Comparison of ENCODE assay signal across 13 cellular contexts in genomic region chr7:149007615-149008014, GRCh38. TPM values are rescaled to one million over a fixed set of nuclear protein-coding genes. Genes with fewer than 3 reads are reported as not detected.
DNase-seq lines count a peak whose midpoint lies in the region; ATAC-seq and TF ChIP-seq lines count a peak whose summit lies in the region.
"Had no signal": no experiment of that assay in that cellular context is flagged by ENCODE, and none has a peak within 500 bp of the region (broad histone marks: within the 10 kb centered on the region; RNA-seq: fewer than 3 reads in every experiment).

No MANE protein-coding gene starts in this region.

- H3K4me3 ChIP-seq in OCI-LY3 (ENCODE audit: low read length), result no peak overlapping the region
- H3K4me3 ChIP-seq in epithelial cell of proximal tubule (ENCODE audit: low read depth, low read length), result no peak overlapping the region
- H3K4me3 ChIP-seq in mesendoderm (ENCODE audit: low read length), result no peak overlapping the region
- H3K4me3 ChIP-seq: sigmoid colon, transverse colon had no signal

- no peak overlapping the region for H2AK5ac ChIP-seq in mesendoderm (ENCODE audit: low read length)

- H2AFZ ChIP-seq in OCI-LY3 (ENCODE audit: low read depth, low read length), result no peak overlapping the region

- H4K20me1 ChIP-seq in OCI-LY3 (ENCODE audit: insufficient read depth, low read length), result no peaks in the 10 kb centered on the region; the same call in 1 of the 2 replicates

- no peak overlapping the region for H3K27ac Mint-ChIP-seq in stimulated activated naive CD8-positive, alpha-beta T cell treated with anti-CD3 and anti-CD28 coated beads, Interleukin-15, amount 100 ng/mL, for 72 hours
- H3K27ac Mint-ChIP-seq: B cell had no signal

- no peak overlapping the region for H3K18ac ChIP-seq in mesendoderm (ENCODE audit: low read length)

- H3K9ac ChIP-seq in OCI-LY3 (ENCODE audit: low read length), result no peak overlapping the region
- no peak overlapping the region for H3K9ac ChIP-seq in mesendoderm (ENCODE audit: low read length)

- no peak overlapping the region for H2BK120ac ChIP-seq in mesendoderm (ENCODE audit: low read depth, low read length)

- no peak for DNase-seq in stimulated activated naive CD8-positive, alpha-beta T cell treated with anti-CD3 and anti-CD28 coated beads, Interleukin-15, Interleukin-2, amounts not matched to agents 100 U/mL and 50 U/mL, for 24 hours
- DNase-seq in stimulated activated naive CD8-positive, alpha-beta T cell treated with anti-CD3 and anti-CD28 coated beads, Interleukin-15, amount 100 ng/mL, for 72 hours, result no peak
- no peak for DNase-seq in epithelial cell of proximal tubule (ENCODE audit: low read depth)
- DNase-seq in NCI-H1694 (lab: John Stamatoyannopoulos, UW), result no peak
- DNase-seq in NCI-H510A (lab: John Stamatoyannopoulos, UW), result no peak
- DNase-seq in mesendoderm, result no peak
- DNase-seq: GDM1, SIG-M5, sigmoid colon, transverse colon had no signal

- H3K79me2 ChIP-seq in OCI-LY3 (ENCODE audit: low read length), result peaks cover 18% of the 10 kb centered on the region; the same call in 1 of the 2 replicates
- H3K79me2 ChIP-seq in mesendoderm (ENCODE audit: control insufficient read depth, insufficient read depth, low read length), result no peaks in the 10 kb centered on the region

- H3K36me3 ChIP-seq in OCI-LY3 (replicated peaks; ENCODE audit: low read depth, low read length) (peaks cover 89% of the 10 kb centered on the region), mesendoderm (ENCODE audit: control insufficient read depth, insufficient read depth, low read length) (peaks cover 47% of the 10 kb centered on the region)

- no peak overlapping the region for H2BK15ac ChIP-seq in mesendoderm (replicated peaks; ENCODE audit: low read depth)

- H3K79me1 ChIP-seq in mesendoderm (ENCODE audit: low read length), result peaks cover 7% of the 10 kb centered on the region

- no peak overlapping the region for H3K4ac ChIP-seq in mesendoderm (ENCODE audit: low read depth, low read length)

- no peak overlapping the region for H3K27ac ChIP-seq in OCI-LY3 (ENCODE audit: low read length)
- no peak overlapping the region for H3K27ac ChIP-seq in mesendoderm (ENCODE audit: low read depth, low read length)
- H3K27ac ChIP-seq: sigmoid colon, transverse colon had no signal

- H3K4me3 Mint-ChIP-seq in stimulated activated naive CD8-positive, alpha-beta T cell treated with anti-CD3 and anti-CD28 coated beads, Interleukin-15, amount 100 ng/mL, for 72 hours, result no peak overlapping the region
- H3K4me3 Mint-ChIP-seq: B cell had no signal

- H4K5ac ChIP-seq in mesendoderm (ENCODE audit: low read length), result no peak overlapping the region

- no peak overlapping the region for H3K56ac ChIP-seq in mesendoderm (ENCODE audit: low read length)

- H3K4me1 Mint-ChIP-seq in stimulated activated naive CD8-positive, alpha-beta T cell treated with anti-CD3 and anti-CD28 coated beads, Interleukin-15, amount 100 ng/mL, for 72 hours, result peaks cover 35% of the 10 kb centered on the region

- H3K27me3 ChIP-seq in OCI-LY3 (ENCODE audit: low read depth, low read length), result no peaks in the 10 kb centered on the region
- H3K27me3 ChIP-seq in mesendoderm (ENCODE audit: insufficient read depth, low read length, poor library complexity), result no peaks in the 10 kb centered on the region
- H3K27me3 ChIP-seq: sigmoid colon, transverse colon had no signal

- H3K27me3 Mint-ChIP-seq in stimulated activated naive CD8-positive, alpha-beta T cell treated with anti-CD3 and anti-CD28 coated beads, Interleukin-15, amount 100 ng/mL, for 72 hours, result no peaks in the 10 kb centered on the region
- H3K27me3 Mint-ChIP-seq: B cell had no signal

- no peaks in the 10 kb centered on the region for H3K9me3 Mint-ChIP-seq in stimulated activated naive CD8-positive, alpha-beta T cell treated with anti-CD3 and anti-CD28 coated beads, Interleukin-15, amount 100 ng/mL, for 72 hours

- no peak overlapping the region for H4K8ac ChIP-seq in mesendoderm (ENCODE audit: low read depth, low read length)

- no CpG with 5 or more reads among the region's 6 CpGs for WGBS in mesendoderm (ENCODE audit: extremely low coverage, insufficient coverage, low lambda C conversion rate)

- ATAC-seq in stimulated activated naive CD8-positive, alpha-beta T cell treated with anti-CD3 and anti-CD28 coated beads, Interleukin-15, Interleukin-2, amounts not matched to agents 100 U/mL and 50 U/mL, for 24 hours, result peak; percentile 34
- ATAC-seq in stimulated activated naive CD8-positive, alpha-beta T cell treated with anti-CD3 and anti-CD28 coated beads, Interleukin-15, amount 100 ng/mL, for 72 hours, result no peak
- no peak for ATAC-seq in GM21447 (IDR thresholded peaks at IDR 0.05; ENCODE audit: unreplicated experiment)

- TF ChIP-seq CTCF in OCI-LY3 (IDR thresholded peaks at IDR 0.05; ENCODE audit: low read depth, low read length) (peak; percentile 17), epithelial cell of proximal tubule (conservative IDR thresholded peaks at IDR 0.05; ENCODE audit: low read depth, low read length) (peak; percentile 23)

- H2BK5ac ChIP-seq in mesendoderm (ENCODE audit: low read length), result no peak overlapping the region

- H3K4me2 ChIP-seq in OCI-LY3 (ENCODE audit: low read length) (no peak overlapping the region), mesendoderm (ENCODE audit: low read length) (no peak overlapping the region)

- no peaks in the 10 kb centered on the region for H3K9me3 ChIP-seq in OCI-LY3 (ENCODE audit: insufficient read depth, low read length)
- H3K9me3 ChIP-seq: sigmoid colon, transverse colon had no signal

- H3K4me1 ChIP-seq in OCI-LY3 (ENCODE audit: low read length), result no peaks in the 10 kb centered on the region
- H3K4me1 ChIP-seq in mesendoderm (ENCODE audit: control insufficient read depth, low read depth, low read length), result no peaks in the 10 kb centered on the region
- H3K4me1 ChIP-seq: sigmoid colon, transverse colon had no signal

- no peak overlapping the region for H3K23ac ChIP-seq in mesendoderm (ENCODE audit: low read length)

RNA-seq across cellular contexts. Expression of gene PDIA4, which starts 20.7 kb away (rescaled TPM):
- total RNA-seq in epithelial cell of proximal tubule, result 307 and 347 TPM in 2 replicates
- polyA plus RNA-seq in mesendoderm (2013, experiment 1 of 2), result 195 TPM
- 202 TPM for polyA plus RNA-seq in mesendoderm (2013, experiment 2 of 2)
